In genomic region chr6:131949909-131950766, GRCh38 we compare ENCODE assay signal across 8 cellular contexts. TPM values are rescaled to one million over a fixed set of nuclear protein-coding genes. Genes with fewer than 3 reads are reported as not detected.
DNase-seq lines count a peak whose midpoint lies in the region; ATAC-seq lines count a peak whose summit lies in the region.

No MANE protein-coding gene starts in this region.

- no peak overlapping the region for H3K27ac Mint-ChIP-seq in immature natural killer cell

- DNase-seq in DMS53 (lab: John Stamatoyannopoulos, UW), result peak; percentile 87
- peak; percentile 55 for DNase-seq in RPMI8226
- DNase-seq in cerebellar cortex (ENCODE audit: low spot score), result peak; percentile 58
- DNase-seq in immature natural killer cell, result no peak
- DNase-seq in skeletal muscle cell (ENCODE audit: low read depth), result peak; percentile 73
- no peak for DNase-seq in NAMALWA (ENCODE audit: low spot score)
- DNase-seq in activated gamma-delta T cell treated with Interleukin-2 at 50 U/mL for 16 hours, result no peak

- H3K4me1 Mint-ChIP-seq in immature natural killer cell, result peaks cover 10 to 21% of the 10 kb centered on the region in 2 donors

- H3K4me3 ChIP-seq in skeletal muscle cell (ENCODE audit: low read depth, low read length), result peak overlapping the region; percentile 68

- peak; percentile 44 for ATAC-seq in HG02678 (IDR thresholded peaks at IDR 0.05; ENCODE audit: unreplicated experiment)

- peak overlapping the region; percentile 57 to 77 (median 69) for H3K4me3 Mint-ChIP-seq in immature natural killer cell

- peaks cover 0 to 2% (median 0%) of the 10 kb centered on the region in 6 donors for H3K9me3 Mint-ChIP-seq in immature natural killer cell

- H3K36me3 Mint-ChIP-seq in immature natural killer cell, result no peaks in the 10 kb centered on the region

- H3K27me3 Mint-ChIP-seq in immature natural killer cell (ENCODE audit: low read depth in 3 of 3), result peaks cover 11 to 28% (median 18%) of the 10 kb centered on the region in 3 donors

RNA-seq across cellular contexts. Expression of gene CCN2, which starts 1.0 kb away (rescaled TPM):
- not detected for polyA plus RNA-seq in immature natural killer cell

Comparison
In these comparisons a context has a peak if more than half of its experiments do, and no peak if none do; other contexts are left out.
1. DNase-seq: peak in DMS53 (single experiment), RPMI8226 (single experiment), cerebellar cortex (single experiment) and skeletal muscle cell (single experiment); none in immature natural killer cell (0 of 3), NAMALWA (single experiment) and activated gamma-delta T cell treated with Interleukin-2 at 50 U/mL for 16 hours (single experiment).